Comparison of ENCODE assay signal across 8 cellular contexts in the genomic region with DNA sequence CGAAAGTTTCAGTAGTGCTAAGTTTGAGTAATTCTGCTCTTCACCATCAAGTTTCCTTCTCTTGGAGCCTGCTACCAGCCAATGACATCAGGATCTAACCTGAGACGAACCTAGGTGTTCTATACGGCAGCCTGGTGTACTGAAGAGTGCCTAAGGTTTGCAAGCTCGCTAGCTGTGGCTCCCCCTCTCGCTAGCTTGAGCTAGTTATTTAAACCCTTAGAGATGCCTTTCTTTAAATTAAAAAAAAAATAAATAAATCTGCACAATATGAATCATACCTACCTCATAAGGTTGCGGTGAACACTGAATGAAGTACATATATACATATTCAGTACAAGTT. TPM values are rescaled to one million over a fixed set of nuclear protein-coding genes. Genes with fewer than 3 reads are reported as not detected.
DNase-seq lines count a peak whose midpoint lies in the region; ATAC-seq, FAIRE-seq and TF ChIP-seq lines count a peak whose summit lies in the region.

No MANE protein-coding gene starts in this region.

- BruUV-seq in Calu3 (replicated peaks; lab: Mats Ljungman, UMichigan), result no TSS peak

- no peak for TF ChIP-seq CTCF in Calu3 (IDR thresholded peaks at IDR 0.05; ENCODE audit: unreplicated experiment)
- TF ChIP-seq CTCF in WI38 (IDR thresholded peaks at IDR 0.05; ENCODE audit: low read depth, low read length), result no peak

- H3K4me3 Mint-ChIP-seq in Calu3 (ENCODE audit: low read depth, unreplicated experiment), result peak overlapping the region; percentile 81
- no peak overlapping the region for H3K4me3 Mint-ChIP-seq in natural killer cell treated with Interleukin-12 subunit alpha and Interleukin-12 subunit beta and Interleukin-15 and Interleukin-18, amount 100 ng/mL, for 72 hours

- H3K36me3 Mint-ChIP-seq in Calu3 (ENCODE audit: insufficient read depth, unreplicated experiment), result peaks cover 14% of the 10 kb centered on the region
- peaks cover 9% of the 10 kb centered on the region for H3K36me3 Mint-ChIP-seq in natural killer cell treated with Interleukin-12 subunit alpha and Interleukin-12 subunit beta and Interleukin-15 and Interleukin-18, amount 100 ng/mL, for 72 hours

- DNase-seq in Calu3 (no peak), glomerular visceral epithelial cell (ENCODE audit: extremely low spot score) (peak; percentile 85), pulmonary artery endothelial cell (ENCODE audit: low read depth, low spot score) (peak; percentile 39), GM19239 (ENCODE audit: insufficient read length, low spot score) (no peak)
- no peak for DNase-seq in activated CD4-positive, alpha-beta T cell treated with anti-CD3 and anti-CD28 coated beads, Interleukin-2, amount 50 U/mL, for 4 hours
- no peak for DNase-seq in natural killer cell treated with Interleukin-12 subunit alpha and Interleukin-12 subunit beta and Interleukin-15 and Interleukin-18, amount 100 ng/mL, for 72 hours (ENCODE audit: low spot score)

- peak overlapping the region; percentile 48 for H3K27ac Mint-ChIP-seq in Calu3 (ENCODE audit: unreplicated experiment)
- no peak overlapping the region for H3K27ac Mint-ChIP-seq in natural killer cell treated with Interleukin-12 subunit alpha and Interleukin-12 subunit beta and Interleukin-15 and Interleukin-18, amount 100 ng/mL, for 72 hours

- intact Hi-C loops in Calu3 (cut with micrococcal nuclease; ENCODE audit: unreplicated experiment), result no loop called here

- no peaks in the 10 kb centered on the region for H3K27me3 Mint-ChIP-seq in Calu3 (ENCODE audit: unreplicated experiment)
- peaks cover 35 to 63% of the 10 kb centered on the region in 2 donors for H3K27me3 Mint-ChIP-seq in natural killer cell treated with Interleukin-12 subunit alpha and Interleukin-12 subunit beta and Interleukin-15 and Interleukin-18, amount 100 ng/mL, for 72 hours

- FAIRE-seq in GM19239 (lab: Jason Lieb, UNC), result no peak

- H3K9me3 Mint-ChIP-seq in Calu3 (ENCODE audit: low read depth, unreplicated experiment), result no peaks in the 10 kb centered on the region
- H3K9me3 Mint-ChIP-seq in natural killer cell treated with Interleukin-12 subunit alpha and Interleukin-12 subunit beta and Interleukin-15 and Interleukin-18, amount 100 ng/mL, for 72 hours, result peaks cover 2% of the 10 kb centered on the region

- H3K4me1 Mint-ChIP-seq in Calu3 (ENCODE audit: low read depth, unreplicated experiment), result peaks cover 46% of the 10 kb centered on the region
- peaks cover 0 to 2% of the 10 kb centered on the region in 2 donors for H3K4me1 Mint-ChIP-seq in natural killer cell treated with Interleukin-12 subunit alpha and Interleukin-12 subunit beta and Interleukin-15 and Interleukin-18, amount 100 ng/mL, for 72 hours (ENCODE audit: low read depth in 2 of 2)

- peak overlapping the region; percentile 89 for H3K4me3 ChIP-seq in WI38 (ENCODE audit: low read depth, low read length)

- ATAC-seq in HG02571 (IDR thresholded peaks at IDR 0.05; ENCODE audit: unreplicated experiment), result no peak
- ATAC-seq in natural killer cell treated with Interleukin-12 subunit alpha and Interleukin-12 subunit beta and Interleukin-15 and Interleukin-18, amount 100 ng/mL, for 72 hours, result no peak

- CTCF ChIA-PET in Calu3 (lab: Charles Lee), result interaction anchor here (0.6 to 1.0 kb wide), 7 partner anchors 14 to 1339 kb away, joined by 3 to 6 read pairs (median 3); no protein-coding TSS in a partner anchor

RNA-seq across cellular contexts. Expression of a gene that starts 1.4 kb away (rescaled TPM):
- total RNA-seq in Calu3 (2022), result 0.71 and 1.1 TPM in 2 replicates
- total RNA-seq in pulmonary artery endothelial cell, result 251 and 873 TPM in 2 replicates
- total RNA-seq in natural killer cell treated with Interleukin-12 subunit alpha and Interleukin-12 subunit beta and Interleukin-15 and Interleukin-18, amount 100 ng/mL, for 72 hours, result under 1 TPM in 1 of 2 donors, not detected in 1; 0.10 TPM

Comparison
In these comparisons a context has a peak if more than half of its experiments do, and no peak if none do; other contexts are left out.
1. DNase-seq: peak in glomerular visceral epithelial cell (single experiment) and pulmonary artery endothelial cell (single experiment); none in Calu3 (single experiment), activated CD4-positive, alpha-beta T cell treated with anti-CD3 and anti-CD28 coated beads, Interleukin-2, amount 50 U/mL, for 4 hours (0 of 2), GM19239 (single experiment) and natural killer cell treated with Interleukin-12 subunit alpha and Interleukin-12 subunit beta and Interleukin-15 and Interleukin-18, amount 100 ng/mL, for 72 hours (single experiment).
2. RNA of a gene that starts 1.4 kb away (total RNA-seq): 251 to 873 TPM in pulmonary artery endothelial cell; 0.71 to 1.1 TPM in Calu3 and 0.10 TPM in natural killer cell treated with Interleukin-12 subunit alpha and Interleukin-12 subunit beta and Interleukin-15 and Interleukin-18, amount 100 ng/mL, for 72 hours; every median in the first group is over 100 times any median in the second.